Comparison of ENCODE assay signal across 8 cellular contexts in the genomic region with DNA sequence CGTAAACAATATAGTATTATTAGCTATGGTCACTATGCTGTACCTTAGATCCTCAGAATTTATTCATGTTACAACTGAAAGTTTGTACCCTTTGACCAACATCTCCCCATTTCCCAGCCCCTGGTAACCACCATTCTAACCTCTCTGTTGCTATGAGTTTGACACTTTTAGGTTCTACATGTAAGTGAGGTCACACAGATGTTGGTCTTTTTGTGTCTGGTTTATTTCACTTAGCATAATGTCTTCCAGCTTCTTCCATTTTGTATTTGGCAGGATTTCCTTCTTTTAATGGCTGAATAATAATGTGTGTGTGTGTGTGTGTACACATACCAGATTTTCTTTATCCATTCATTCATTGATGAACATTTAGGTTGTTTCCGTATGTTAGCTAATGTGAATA.
"Had no signal": no experiment of that assay in that cellular context is flagged by ENCODE, and none has a peak within 500 bp of the region (broad histone marks: within the 10 kb centered on the region; RNA-seq: fewer than 3 reads in every experiment).

No MANE protein-coding gene starts in this region.

- FAIRE-seq: HTR-8/SVneo, K562 had no signal

- H2AFZ ChIP-seq: GM23248 had no signal

- H3K4me3 ChIP-seq: GM23248, K562 had no signal

- DNase-seq: GM23248, GOT3, H9, HCEC 1CT, IMR-90, KG1 had no signal

- H3K9ac ChIP-seq: GM23248 had no signal

- ATAC-seq: K562 had no signal

- H3K27ac ChIP-seq: GM23248 had no signal
